9 cellular contexts compared by ENCODE assay signal in genomic region chr18:50877545-50878265, GRCh38. TPM values are rescaled to one million over a fixed set of nuclear protein-coding genes. Genes with fewer than 3 reads are reported as not detected.
DNase-seq lines count a peak whose midpoint lies in the region; ATAC-seq lines count a peak whose summit lies in the region.
"Had no signal": no experiment of that assay in that cellular context is flagged by ENCODE, and none has a peak within 500 bp of the region (broad histone marks: within the 10 kb centered on the region; RNA-seq: fewer than 3 reads in every experiment).

No MANE protein-coding gene starts in this region.

- peak overlapping the region; percentile 78 for H3K4me3 ChIP-seq in iPS-20b (ENCODE audit: low read length)

- H3K4me1 ChIP-seq in iPS-20b (ENCODE audit: insufficient read depth, low read length) = peaks cover 7% of the 10 kb centered on the region; the same call in 1 of the 2 replicates

- peak overlapping the region; percentile 90 for H3K4me3 Mint-ChIP-seq in activated CD4-positive, alpha-beta T cell treated with anti-CD3 and anti-CD28 coated beads for 36 hours
- H3K4me3 Mint-ChIP-seq in activated CD4-positive, alpha-beta memory T cell treated with anti-CD3 and anti-CD28 coated beads for 36 hours = peak overlapping the region; percentile 91

- H3K9me3 ChIP-seq in iPS-20b (ENCODE audit: insufficient read depth, low read depth, low read length) = no peaks in the 10 kb centered on the region

- H3K27ac ChIP-seq in iPS-20b (ENCODE audit: low read length) = no peak overlapping the region
- peak overlapping the region; percentile 82 for H3K27ac ChIP-seq in substantia nigra (ENCODE audit: low read depth, low read length, poor library complexity, severe bottlenecking)

- POLR2A ChIA-PET in activated CD4-positive, alpha-beta T cell treated with anti-CD3 and anti-CD28 coated beads for 36 hours (lab: Charles Lee) = interaction anchor here (0.6 to 1.6 kb wide), 2 partner anchors 67 to 152 kb away, joined by 3 to 12 read pairs; partner anchors contain the start of gene SMAD4
- POLR2A ChIA-PET in activated CD4-positive, alpha-beta memory T cell treated with anti-CD3 and anti-CD28 coated beads for 36 hours (lab: Charles Lee) = interaction anchor here (0.9 to 1.9 kb wide), 5 partner anchors 11 to 152 kb away, joined by 3 to 23 read pairs (median 4); partner anchors contain the start of genes ELAC1 and SMAD4

- peak overlapping the region; percentile 95 for H3K27ac Mint-ChIP-seq in activated CD4-positive, alpha-beta T cell treated with anti-CD3 and anti-CD28 coated beads for 36 hours
- peak overlapping the region; percentile 97 for H3K27ac Mint-ChIP-seq in activated CD4-positive, alpha-beta memory T cell treated with anti-CD3 and anti-CD28 coated beads for 36 hours

- DNase-seq in activated CD4-positive, alpha-beta T cell treated with anti-CD3 and anti-CD28 coated beads for 36 hours = no peak
- DNase-seq in activated CD4-positive, alpha-beta T cell treated with anti-CD3 and anti-CD28 coated beads, Interleukin-2, amount 50 U/mL, for 48 hours = no peak
- no peak for DNase-seq in activated CD4-positive, alpha-beta memory T cell treated with anti-CD3 and anti-CD28 coated beads for 36 hours
- DNase-seq in substantia nigra (lab: John Stamatoyannopoulos, UW) (no peak), sciatic nerve (ENCODE audit: low spot score) (no peak)
- DNase-seq in stimulated activated CD4-positive, alpha-beta T cell treated with anti-CD3 and anti-CD28 coated beads, Interleukin-2, amount 100 ng/mL, for 24 hours = no peak
- DNase-seq: EL had no signal

- intact Hi-C loops in activated CD4-positive, alpha-beta T cell treated with anti-CD3 and anti-CD28 coated beads for 36 hours (cut with DNase I, micrococcal nuclease) = loop anchor here (1.0 to 5.0 kb wide), 10 partner anchors 55 to 1390 kb away; partner anchors contain the start of genes MEX3C (in 2 of the 2), MRO (in 2 of the 2), C18orf32 (in 1 of the 2) and ELAC1 (in 1 of the 2)
- intact Hi-C loops in activated CD4-positive, alpha-beta memory T cell treated with anti-CD3 and anti-CD28 coated beads for 36 hours (cut with micrococcal nuclease) = loop anchor here (1.0 to 5.0 kb wide), 8 partner anchors 23 to 503 kb away; partner anchors contain the start of genes ELAC1, MEX3C, MRO and SKA1
- intact Hi-C loops in sciatic nerve (cut with DNase I) = no loop called here

- CTCF ChIA-PET in activated CD4-positive, alpha-beta T cell treated with anti-CD3 and anti-CD28 coated beads for 36 hours (lab: Charles Lee) = no interaction called here
- CTCF ChIA-PET in activated CD4-positive, alpha-beta memory T cell treated with anti-CD3 and anti-CD28 coated beads for 36 hours (lab: Charles Lee) = interaction anchor here (0.8 to 2.0 kb wide), 6 partner anchors 10 to 173 kb away, joined by 3 to 9 read pairs (median 4); partner anchors contain the start of gene ELAC1

- no peak for ATAC-seq in activated CD4-positive, alpha-beta T cell treated with anti-CD3 and anti-CD28 coated beads for 36 hours
- ATAC-seq in sciatic nerve (no peak), HG03565 (IDR thresholded peaks at IDR 0.05; ENCODE audit: unreplicated experiment) (no peak)

- H3K36me3 Mint-ChIP-seq in activated CD4-positive, alpha-beta T cell treated with anti-CD3 and anti-CD28 coated beads for 36 hours (ENCODE audit: low read depth) = peaks cover 13% of the 10 kb centered on the region
- peaks cover 6% of the 10 kb centered on the region for H3K36me3 Mint-ChIP-seq in activated CD4-positive, alpha-beta memory T cell treated with anti-CD3 and anti-CD28 coated beads for 36 hours

- H3K9ac ChIP-seq in iPS-20b (ENCODE audit: low read depth, low read length) = peak overlapping the region; percentile 74; the same call in 1 of the 2 replicates

- H3K9me3 Mint-ChIP-seq in activated CD4-positive, alpha-beta T cell treated with anti-CD3 and anti-CD28 coated beads for 36 hours (ENCODE audit: low read depth) = no peaks in the 10 kb centered on the region
- no peaks in the 10 kb centered on the region for H3K9me3 Mint-ChIP-seq in activated CD4-positive, alpha-beta memory T cell treated with anti-CD3 and anti-CD28 coated beads for 36 hours

- peaks cover 3% of the 10 kb centered on the region for H3K27me3 Mint-ChIP-seq in activated CD4-positive, alpha-beta T cell treated with anti-CD3 and anti-CD28 coated beads for 36 hours
- H3K27me3 Mint-ChIP-seq in activated CD4-positive, alpha-beta memory T cell treated with anti-CD3 and anti-CD28 coated beads for 36 hours = peaks cover 2% of the 10 kb centered on the region

- peaks cover 27% of the 10 kb centered on the region for H3K4me1 Mint-ChIP-seq in activated CD4-positive, alpha-beta T cell treated with anti-CD3 and anti-CD28 coated beads for 36 hours
- peaks cover 12% of the 10 kb centered on the region for H3K4me1 Mint-ChIP-seq in activated CD4-positive, alpha-beta memory T cell treated with anti-CD3 and anti-CD28 coated beads for 36 hours (ENCODE audit: low read depth)

- H3K36me3 ChIP-seq in iPS-20b (ENCODE audit: insufficient read depth, low read depth, low read length) = no peaks in the 10 kb centered on the region

- no peaks in the 10 kb centered on the region for H3K27me3 ChIP-seq in iPS-20b (ENCODE audit: insufficient read depth, low read length)

RNA-seq across cellular contexts. Expression of gene ME2, which starts 1.2 kb away (rescaled TPM):
- total RNA-seq in activated CD4-positive, alpha-beta T cell treated with anti-CD3 and anti-CD28 coated beads for 36 hours = 100 to 1,000 TPM; 146 to 178 TPM
- total RNA-seq in activated CD4-positive, alpha-beta memory T cell treated with anti-CD3 and anti-CD28 coated beads for 36 hours = 100 to 1,000 TPM; 111 to 115 TPM
- total RNA-seq in sciatic nerve = 37.1 TPM

RNA-seq across cellular contexts. Expression of gene MRO, which starts 57.9 kb away (rescaled TPM):
- not detected for total RNA-seq in activated CD4-positive, alpha-beta T cell treated with anti-CD3 and anti-CD28 coated beads for 36 hours
- total RNA-seq in activated CD4-positive, alpha-beta memory T cell treated with anti-CD3 and anti-CD28 coated beads for 36 hours = not detected
- total RNA-seq in sciatic nerve = 2.0 TPM
